ENCODE assay signal across 8 cellular contexts in the genomic region with DNA sequence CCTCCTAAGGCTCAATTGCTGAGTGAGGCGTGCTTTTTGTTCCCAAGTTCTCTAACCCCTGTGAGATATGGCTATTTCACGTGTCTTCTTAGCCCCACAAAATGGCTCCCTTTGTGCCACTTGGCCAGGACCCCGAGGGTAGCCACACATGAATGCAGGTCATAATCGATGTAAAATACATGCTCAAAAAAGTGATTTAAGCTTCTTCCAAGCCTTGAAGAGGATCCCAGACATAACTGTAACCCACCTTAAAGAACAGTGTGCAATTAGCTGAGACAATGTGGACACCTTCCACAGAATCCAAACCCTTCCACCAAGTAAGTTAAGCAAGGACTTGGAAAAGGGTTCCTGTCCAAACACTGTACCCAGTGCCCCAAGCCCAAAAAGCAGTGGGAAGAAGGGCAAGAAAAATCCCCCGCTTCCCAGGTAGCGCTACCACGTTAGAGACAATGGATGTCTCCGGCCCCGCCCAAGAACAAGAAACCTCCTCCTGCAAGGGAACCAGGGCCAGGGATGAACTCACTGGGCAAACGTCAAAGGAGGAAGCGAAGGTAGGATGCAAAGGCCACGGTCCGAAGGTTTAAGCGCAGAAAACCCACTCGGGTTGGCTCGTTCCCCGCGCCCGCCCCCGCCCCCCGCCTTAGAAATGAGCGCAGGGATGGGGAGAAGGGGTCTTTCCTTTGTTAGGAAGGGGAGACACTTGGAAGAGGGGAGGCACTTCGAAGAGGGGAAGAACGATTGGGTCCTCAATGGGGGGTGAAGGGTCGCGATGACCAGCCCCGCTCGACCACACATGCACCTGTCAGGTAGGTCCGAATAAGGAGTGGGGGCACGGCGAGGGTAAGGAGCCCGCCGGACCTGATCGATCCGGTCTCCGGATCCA. TPM values are rescaled to one million over a fixed set of nuclear protein-coding genes. Genes with fewer than 3 reads are reported as not detected.
DNase-seq lines count a peak whose midpoint lies in the region; ATAC-seq, FAIRE-seq and TF ChIP-seq lines count a peak whose summit lies in the region.

No MANE protein-coding gene starts in this region.

- DNase-seq in DMS153 treated with DMSO at 0.1 percent for 48 hours (lab: John Stamatoyannopoulos, UW; ENCODE audit: unreplicated experiment): peak; percentile 7
- DNase-seq in DMS153 (lab: John Stamatoyannopoulos, UW): no peak
- DNase-seq in RCC 7860 (ENCODE audit: low spot score): peak; percentile 46
- DNase-seq in GM12878 (ENCODE audit: low read depth, low spot score): no peak
- peak; percentile 72 to 74 for DNase-seq in left colon
- peak; percentile 36 for DNase-seq in stimulated activated naive CD8-positive, alpha-beta T cell treated with anti-CD3 and anti-CD28 coated beads, Interleukin-15, Interleukin-2, amounts not matched to agents 100 U/mL and 50 U/mL, for 24 hours
- DNase-seq in epidermal melanocyte (ENCODE audit: insufficient read length, low spot score): no peak

- no peak for TF ChIP-seq RAD21 in GM12878 (IDR thresholded peaks at IDR 0.05; ENCODE audit: insufficient read depth, low read depth, low read length)

- peaks cover 6% of the 10 kb centered on the region for H3K4me1 ChIP-seq in GM12878 (ENCODE audit: control insufficient read depth, insufficient read depth, low read length)

- peaks cover 26 to 30% (median 27%) of the 10 kb centered on the region in 3 donors for H3K4me1 Mint-ChIP-seq in IgD-negative memory B cell

- H3K79me2 ChIP-seq in GM12878 (ENCODE audit: control insufficient read depth, insufficient read depth, low read length): peaks cover 59% of the 10 kb centered on the region

- no peak for TF ChIP-seq CTCF in GM12878 (IDR thresholded peaks at IDR 0.05 in 2 of 3, conservative IDR thresholded peaks at IDR 0.05 in 1 of 3; ENCODE audit: control insufficient read depth in 2 of 3, extremely low read depth in 1 of 3, insufficient read depth in 1 of 3, low read depth in 3 of 3, low read length in 3 of 3)

- no peaks in the 10 kb centered on the region for H3K9me3 ChIP-seq in GM12878 (replicated peaks; ENCODE audit: control insufficient read depth, insufficient read depth, low read length)

- CTCF ChIA-PET in GM12878 (lab: Yijun Ruan, JAX): interaction anchor here (0.9 kb wide), 1 partner anchor 136 kb away, joined by 3 read pairs; a partner anchor contains a TSS

- H2AFZ ChIP-seq in GM12878 (ENCODE audit: control insufficient read depth, low read depth, low read length): peak overlapping the region; percentile 15

- WGBS in GM12878 (ENCODE audit: insufficient coverage, insufficient replicate concordance, low lambda C conversion rate, missing lambda C conversion rate): under 1% methylated on average over 36 of the region's 36 CpGs

- in situ Hi-C loops in GM12878 (cut with MboI): no loop called here

- no peaks in the 10 kb centered on the region for H3K27me3 ChIP-seq in GM12878 (replicated peaks in 1 of 2; ENCODE audit: control insufficient read depth in 2 of 2, insufficient read depth in 2 of 2, low read length in 1 of 2)

- TF ChIP-seq POLR2A in GM12878 (IDR thresholded peaks at IDR 0.05; ENCODE audit: low read depth, low read length): no peak; the same call in 1 of the 2 replicates

- peak overlapping the region; percentile 89 for H3K4me2 ChIP-seq in GM12878 (ENCODE audit: control insufficient read depth, insufficient read depth)

- H3K36me3 Mint-ChIP-seq in IgD-negative memory B cell: peaks cover 1% of the 10 kb centered on the region

- H3K4me3 Mint-ChIP-seq in IgD-negative memory B cell: peak overlapping the region; percentile 73 to 98 (median 94)

- H3K27ac Mint-ChIP-seq in IgD-negative memory B cell: peak overlapping the region; percentile 46 to 90 (median 79)

- H3K4me3 ChIP-seq in GM12878: peak overlapping the region; percentile 90

- intact Hi-C loops in GM12878 (cut with micrococcal nuclease; ENCODE audit: unreplicated experiment): no loop called here
- intact Hi-C loops in left colon (cut with DNase I, micrococcal nuclease): no loop called here

- SMC1A ChIA-PET in GM12878 (lab: Charles Lee; ENCODE audit: uncharacterized antibody, unreplicated experiment): interaction anchor here (1.5 kb wide), 1 partner anchor 19 kb away, joined by 8 read pairs; no protein-coding TSS in a partner anchor

- H3K27ac ChIP-seq in GM12878 (ENCODE audit: control insufficient read depth, insufficient read depth): peak overlapping the region; percentile 90

- ATAC-seq in GM12878 (peak; percentile 49), left colon (peak; percentile 74)
- no peak for ATAC-seq in stimulated activated naive CD8-positive, alpha-beta T cell treated with anti-CD3 and anti-CD28 coated beads, Interleukin-15, Interleukin-2, amounts not matched to agents 100 U/mL and 50 U/mL, for 24 hours

- H3K27me3 Mint-ChIP-seq in IgD-negative memory B cell: no peaks in the 10 kb centered on the region

- H3K9ac ChIP-seq in GM12878 (ENCODE audit: control insufficient read depth, insufficient read depth, low read length): peak overlapping the region; percentile 91

- no peak for TF ChIP-seq EP300 in GM12878 (IDR thresholded peaks at IDR 0.05; ENCODE audit: borderline replicate concordance in 1 of 2, control insufficient read depth in 1 of 2, low read depth in 2 of 2, low read length in 2 of 2)

- no TSS peak for BruUV-seq in GM12878 (replicated peaks; lab: Mats Ljungman, UMichigan)

- POLR2A ChIA-PET in GM12878 (lab: Charles Lee): interaction anchor here (0.5 to 0.6 kb wide), 4 partner anchors 18 to 98 kb away, joined by 3 to 4 read pairs (median 4); no protein-coding TSS in a partner anchor

- H3K9me3 Mint-ChIP-seq in IgD-negative memory B cell: no peaks in the 10 kb centered on the region

- no peaks in the 10 kb centered on the region for H4K20me1 ChIP-seq in GM12878 (ENCODE audit: control insufficient read depth, insufficient read depth)

- RAD21 ChIA-PET in GM12878 (lab: Charles Lee; ENCODE audit: unreplicated experiment): interaction anchor here (0.6 kb wide), 1 partner anchor 166 kb away, joined by 3 read pairs; no protein-coding TSS in a partner anchor

- peaks cover 1 to 3% of the 10 kb centered on the region in 2 experiments; a peak in 3 of 4 replicates for H3K36me3 ChIP-seq in GM12878 (ENCODE audit: control insufficient read depth in 2 of 2, insufficient read depth in 2 of 2, low read length in 1 of 2)

- no peak for FAIRE-seq in RCC 7860 (lab: Jason Lieb, UNC)
- FAIRE-seq in GM12878 (lab: Jason Lieb, UNC): peak; percentile 61

RNA-seq across cellular contexts. Expression of a gene that starts 1.1 kb away (rescaled TPM):
- polyA plus RNA-seq in IgD-negative memory B cell (150 TPM), GM12878 (2011; rRNA removed) (79.7 and 112 TPM in 2 replicates), GM12878 (2014; fragmentation: Illumina TruSeq; extraction: Trizol) (101 and 318 TPM in 2 replicates), GM12878 (2014; fragmentation: Nextera tagmentation; extraction: Ambion mirVana) (100 to 1,000 TPM in 1 of 2 experiments, 10 to 100 TPM in 1; 95.9 to 140 TPM), GM12878 (2014; rRNA removed) (339 and 341 TPM in 2 replicates), GM12878 (2016; fragmentation: Nextera tagmentation; extraction: Ambion mirVana) (100 to 1,000 TPM; 648 to 651 TPM)
- total RNA-seq in GM12878 (2013; cell fraction: nucleolus; rRNA removed): 43.4 and 56.9 TPM in 2 replicates
- total RNA-seq in GM12878 (2014; rRNA removed) (150 and 158 TPM in 2 replicates), GM12878 (2014; rRNA removed; fragmentation: Illumina TruSeq; extraction: Trizol) (324 and 357 TPM in 2 replicates), GM12878 (2021) (316 and 327 TPM in 2 replicates), left colon (100 to 1,000 TPM; 212 to 220 TPM)
- 208 TPM for polyA plus RNA-seq in GM12878 (2011; ENCODE audit: low read depth)
- 288 and 290 TPM in 2 replicates for polyA plus RNA-seq in GM12878 (2011; cell fraction: cytosol; rRNA removed)
- polyA plus RNA-seq in GM12878 (2011; cell fraction: nucleus; rRNA removed): 199 and 203 TPM in 2 replicates
- polyA plus RNA-seq in GM12878 (2012): 277 and 284 TPM in 2 replicates
- 39.5 and 98.5 TPM in 2 replicates for polyA minus RNA-seq in GM12878 (2011; rRNA and poly(A)+ RNA removed)
- 111 and 140 TPM in 2 replicates for polyA minus RNA-seq in GM12878 (2011; cell fraction: cytosol; rRNA and poly(A)+ RNA removed)
- 46.9 and 65.1 TPM in 2 replicates for polyA minus RNA-seq in GM12878 (2011; cell fraction: nucleus; rRNA and poly(A)+ RNA removed)

RNA-seq across cellular contexts. Expression of a gene that starts 21.7 kb away (rescaled TPM):
- polyA plus RNA-seq in IgD-negative memory B cell (150 TPM), GM12878 (2011; rRNA removed) (17.4 and 40.2 TPM in 2 replicates), GM12878 (2014; fragmentation: Illumina TruSeq; extraction: Trizol) (10.4 and 24.2 TPM in 2 replicates), GM12878 (2014; fragmentation: Nextera tagmentation; extraction: Ambion mirVana) (1 to 10 TPM; 3.7 to 9.8 TPM), GM12878 (2014; rRNA removed) (158 and 188 TPM in 2 replicates), GM12878 (2016; fragmentation: Nextera tagmentation; extraction: Ambion mirVana) (100 to 1,000 TPM; 116 to 129 TPM)
- 22.0 and 36.6 TPM in 2 replicates for total RNA-seq in GM12878 (2013; cell fraction: nucleolus; rRNA removed)
- total RNA-seq in GM12878 (2014; rRNA removed) (115 and 144 TPM in 2 replicates), GM12878 (2014; rRNA removed; fragmentation: Illumina TruSeq; extraction: Trizol) (41.6 and 43.7 TPM in 2 replicates), GM12878 (2021) (86.3 and 88.5 TPM in 2 replicates), left colon (10 to 100 TPM; 77.6 to 86.6 TPM)
- 15.1 TPM for polyA plus RNA-seq in GM12878 (2011; ENCODE audit: low read depth)
- 45.1 and 76.6 TPM in 2 replicates for polyA plus RNA-seq in GM12878 (2011; cell fraction: cytosol; rRNA removed)
- 82.6 and 87.6 TPM in 2 replicates for polyA plus RNA-seq in GM12878 (2011; cell fraction: nucleus; rRNA removed)
- polyA plus RNA-seq in GM12878 (2012): 49.7 and 55.2 TPM in 2 replicates
- 10.6 and 15.4 TPM in 2 replicates for polyA minus RNA-seq in GM12878 (2011; rRNA and poly(A)+ RNA removed)
- polyA minus RNA-seq in GM12878 (2011; cell fraction: cytosol; rRNA and poly(A)+ RNA removed): 7.4 and 11.4 TPM in 2 replicates
- polyA minus RNA-seq in GM12878 (2011; cell fraction: nucleus; rRNA and poly(A)+ RNA removed): 20.4 and 32.2 TPM in 2 replicates

RNA-seq across cellular contexts. Expression of a gene that starts 29.5 kb away (rescaled TPM):
- polyA plus RNA-seq in IgD-negative memory B cell: 391 TPM
- total RNA-seq in GM12878 (2013; cell fraction: nucleolus; rRNA removed): 19.8 and 21.3 TPM in 2 replicates
- 163 and 207 TPM in 2 replicates for total RNA-seq in GM12878 (2014; rRNA removed)
- 312 and 322 TPM in 2 replicates for total RNA-seq in GM12878 (2014; rRNA removed; fragmentation: Illumina TruSeq; extraction: Trizol)
- 506 and 514 TPM in 2 replicates for total RNA-seq in GM12878 (2021)
- polyA plus RNA-seq in GM12878 (2011; ENCODE audit: low read depth): 65.4 TPM
- polyA plus RNA-seq in GM12878 (2011; rRNA removed): 603 and 801 TPM in 2 replicates
- polyA plus RNA-seq in GM12878 (2011; cell fraction: cytosol; rRNA removed): 90.6 and 121 TPM in 2 replicates
- 80.5 and 124 TPM in 2 replicates for polyA plus RNA-seq in GM12878 (2011; cell fraction: nucleus; rRNA removed)
- 224 and 225 TPM in 2 replicates for polyA plus RNA-seq in GM12878 (2012)
- 265 and 335 TPM in 2 replicates for polyA plus RNA-seq in GM12878 (2014; fragmentation: Illumina TruSeq; extraction: Trizol)
- 100 to 1,000 TPM; 709 to 767 TPM for polyA plus RNA-seq in GM12878 (2014; fragmentation: Nextera tagmentation; extraction: Ambion mirVana)
- polyA plus RNA-seq in GM12878 (2014; rRNA removed): 232 and 249 TPM in 2 replicates
- 100 to 1,000 TPM; 755 to 803 TPM for polyA plus RNA-seq in GM12878 (2016; fragmentation: Nextera tagmentation; extraction: Ambion mirVana)
- 63.9 and 102 TPM in 2 replicates for polyA minus RNA-seq in GM12878 (2011; rRNA and poly(A)+ RNA removed)
- polyA minus RNA-seq in GM12878 (2011; cell fraction: cytosol; rRNA and poly(A)+ RNA removed): 148 and 173 TPM in 2 replicates
- 13.5 and 14.2 TPM in 2 replicates for polyA minus RNA-seq in GM12878 (2011; cell fraction: nucleus; rRNA and poly(A)+ RNA removed)
- total RNA-seq in left colon: 100 to 1,000 TPM; 235 to 254 TPM

RNA-seq across cellular contexts. Expression of a gene that starts 43.4 kb away (rescaled TPM):
- polyA plus RNA-seq in IgD-negative memory B cell (4.5 TPM), GM12878 (2011; rRNA removed) (2.4 and 5.2 TPM in 2 replicates), GM12878 (2014; fragmentation: Illumina TruSeq; extraction: Trizol) (2.9 and 6.5 TPM in 2 replicates), GM12878 (2014; fragmentation: Nextera tagmentation; extraction: Ambion mirVana) (1 to 10 TPM; 1.5 to 4.3 TPM), GM12878 (2014; rRNA removed) (6.9 and 10.9 TPM in 2 replicates), GM12878 (2016; fragmentation: Nextera tagmentation; extraction: Ambion mirVana) (10 to 100 TPM; 15.7 to 19.8 TPM)
- 11.3 and 11.4 TPM in 2 replicates for total RNA-seq in GM12878 (2013; cell fraction: nucleolus; rRNA removed)
- total RNA-seq in GM12878 (2014; rRNA removed) (5.6 and 6.1 TPM in 2 replicates), GM12878 (2014; rRNA removed; fragmentation: Illumina TruSeq; extraction: Trizol) (4.1 and 5.6 TPM in 2 replicates), GM12878 (2021) (11.6 and 11.7 TPM in 2 replicates), left colon (10 to 100 TPM; 20.3 to 29.9 TPM)
- polyA plus RNA-seq in GM12878 (2011; ENCODE audit: low read depth): 4.5 TPM
- polyA plus RNA-seq in GM12878 (2011; cell fraction: cytosol; rRNA removed): 9.5 and 11.2 TPM in 2 replicates
- polyA plus RNA-seq in GM12878 (2011; cell fraction: nucleus; rRNA removed): 8.6 and 10.6 TPM in 2 replicates
- 9.2 and 11.8 TPM in 2 replicates for polyA plus RNA-seq in GM12878 (2012)
- 7.3 and 10.3 TPM in 2 replicates for polyA minus RNA-seq in GM12878 (2011; rRNA and poly(A)+ RNA removed)
- 3.5 and 6.9 TPM in 2 replicates for polyA minus RNA-seq in GM12878 (2011; cell fraction: cytosol; rRNA and poly(A)+ RNA removed)
- 5.9 and 11.0 TPM in 2 replicates for polyA minus RNA-seq in GM12878 (2011; cell fraction: nucleus; rRNA and poly(A)+ RNA removed)

RNA-seq across cellular contexts. Expression of a gene that starts 52.3 kb away (rescaled TPM):
- polyA plus RNA-seq in IgD-negative memory B cell (32.3 TPM), GM12878 (2011; rRNA removed) (80.8 and 92.9 TPM in 2 replicates), GM12878 (2014; fragmentation: Illumina TruSeq; extraction: Trizol) (59.6 and 65.9 TPM in 2 replicates), GM12878 (2014; fragmentation: Nextera tagmentation; extraction: Ambion mirVana) (100 to 1,000 TPM; 127 to 135 TPM), GM12878 (2014; rRNA removed) (83.2 and 87.8 TPM in 2 replicates), GM12878 (2016; fragmentation: Nextera tagmentation; extraction: Ambion mirVana) (100 to 1,000 TPM; 103 to 104 TPM)
- total RNA-seq in GM12878 (2013; cell fraction: nucleolus; rRNA removed): 89.4 and 98.6 TPM in 2 replicates
- total RNA-seq in GM12878 (2014; rRNA removed) (47.1 and 57.8 TPM in 2 replicates), GM12878 (2014; rRNA removed; fragmentation: Illumina TruSeq; extraction: Trizol) (52.9 and 54.0 TPM in 2 replicates), GM12878 (2021) (82.5 and 97.9 TPM in 2 replicates), left colon (10 to 100 TPM; 43.9 to 56.3 TPM)
- 58.6 TPM for polyA plus RNA-seq in GM12878 (2011; ENCODE audit: low read depth)
- polyA plus RNA-seq in GM12878 (2011; cell fraction: cytosol; rRNA removed): 112 and 130 TPM in 2 replicates
- polyA plus RNA-seq in GM12878 (2011; cell fraction: nucleus; rRNA removed): 362 and 389 TPM in 2 replicates
- 37.7 and 46.3 TPM in 2 replicates for polyA plus RNA-seq in GM12878 (2012)
- polyA minus RNA-seq in GM12878 (2011; rRNA and poly(A)+ RNA removed): 80.2 and 80.8 TPM in 2 replicates
- 24.1 and 34.9 TPM in 2 replicates for polyA minus RNA-seq in GM12878 (2011; cell fraction: cytosol; rRNA and poly(A)+ RNA removed)
- polyA minus RNA-seq in GM12878 (2011; cell fraction: nucleus; rRNA and poly(A)+ RNA removed): 54.2 and 98.1 TPM in 2 replicates

Comparison
In these comparisons a context has a peak if more than half of its experiments do, and no peak if none do; other contexts are left out.
1. DNase-seq: peak in DMS153 treated with DMSO at 0.1 percent for 48 hours (single experiment), RCC 7860 (single experiment), left colon (2 of 2) and stimulated activated naive CD8-positive, alpha-beta T cell treated with anti-CD3 and anti-CD28 coated beads, Interleukin-15, Interleukin-2, amounts not matched to agents 100 U/mL and 50 U/mL, for 24 hours (single experiment); none in DMS153 (single experiment), GM12878 (single experiment) and epidermal melanocyte (single experiment).